In the genomic region with DNA sequence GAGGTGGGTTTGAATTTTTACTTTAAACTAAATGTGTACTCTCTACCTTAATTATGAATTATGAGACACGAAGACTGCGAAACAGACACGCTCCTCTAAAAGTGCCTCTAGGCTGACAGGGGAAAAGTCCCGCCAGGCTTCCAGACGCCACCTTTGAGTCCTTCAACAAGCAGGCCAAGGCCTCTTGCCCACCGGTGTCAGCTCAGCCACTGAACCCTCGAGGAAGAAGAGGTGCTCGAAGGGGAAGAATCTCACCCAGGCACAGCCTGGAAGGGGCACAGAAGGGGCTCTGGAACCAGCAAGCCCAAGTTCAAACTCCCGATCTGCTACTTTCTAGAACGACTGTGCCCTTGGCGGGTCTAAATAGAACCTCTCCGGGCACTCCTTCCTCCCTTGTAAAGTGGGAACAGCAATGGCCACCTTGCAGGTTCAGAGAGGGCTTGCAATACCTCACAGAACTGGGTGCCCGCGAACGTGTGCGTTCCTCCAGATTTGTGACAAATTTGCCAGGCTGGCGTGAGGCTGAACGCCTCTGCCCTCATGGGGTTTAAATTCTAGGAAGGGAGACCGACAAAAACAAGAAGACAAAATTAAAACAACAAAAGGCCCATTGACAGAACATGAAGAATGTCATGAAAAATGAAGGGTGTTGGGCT, we compare ENCODE assay signal across 9 cellular contexts.
DNase-seq lines count a peak whose midpoint lies in the region; TF ChIP-seq lines count a peak whose summit lies in the region.
"Had no signal": no experiment of that assay in that cellular context is flagged by ENCODE, and none has a peak within 500 bp of the region (broad histone marks: within the 10 kb centered on the region; RNA-seq: fewer than 3 reads in every experiment).

No MANE protein-coding gene starts in this region.

- H3K36me3 ChIP-seq in HUES48 (ENCODE audit: control insufficient read depth, insufficient read depth, low read length) (no peaks in the 10 kb centered on the region), muscle layer of colon (ENCODE audit: insufficient read depth, low read length) (no peaks in the 10 kb centered on the region)

- no peaks in the 10 kb centered on the region for H3K9me3 ChIP-seq in HUES48 (ENCODE audit: control insufficient read depth, insufficient read depth, low read length)
- H3K9me3 ChIP-seq in muscle layer of colon (ENCODE audit: low read length): no peaks in the 10 kb centered on the region

- H3K27ac ChIP-seq in 22Rv1: peak overlapping the region; percentile 49
- H3K27ac ChIP-seq in HUES48 (ENCODE audit: low read depth, low read length): no peak overlapping the region
- peak overlapping the region; percentile 86 for H3K27ac ChIP-seq in muscle layer of colon (ENCODE audit: low read depth, low read length)

- DNase-seq in cardiac fibroblast (ENCODE audit: low read depth in 2 of 2) (no peak), mucosa of gallbladder (ENCODE audit: low spot score) (no peak)
- DNase-seq in activated effector memory CD4-positive, alpha-beta T cell treated with Interleukin-2 at 50 U/mL for 16 hours: no peak
- DNase-seq in stimulated activated CD4-positive, alpha-beta T cell treated with anti-CD3 and anti-CD28 coated beads, Interleukin-4, amount 100 ng/mL, for 1 hour: no peak
- DNase-seq in NK-92 treated with Interleukin-12 subunit alpha and Interleukin-12 subunit beta, amount 100 ng/mL, for 24 hours (lab: John Stamatoyannopoulos, UW): no peak
- DNase-seq: NCI-H1105 had no signal

- H3K9ac ChIP-seq in HUES48 (ENCODE audit: low read depth, low read length) (no peak overlapping the region), muscle layer of colon (ENCODE audit: low read length) (peak overlapping the region; percentile 65)

- peaks cover 4% of the 10 kb centered on the region; the same call in 1 of the 2 replicates for H3K27me3 ChIP-seq in HUES48 (ENCODE audit: control insufficient read depth, insufficient read depth, low read length)
- H3K27me3 ChIP-seq in muscle layer of colon (ENCODE audit: control insufficient read depth in 1 of 2, insufficient read depth in 2 of 2, low read length in 2 of 2): no peaks in the 10 kb centered on the region

- TF ChIP-seq CTCF in 22Rv1 (IDR thresholded peaks at IDR 0.05) (no peak), cardiac fibroblast (IDR thresholded peaks at IDR 0.05; ENCODE audit: low read depth, low read length) (no peak)

- peaks cover 40% of the 10 kb centered on the region for H3K4me1 ChIP-seq in HUES48 (ENCODE audit: control insufficient read depth, insufficient read depth, low read length)
- peaks cover 36% of the 10 kb centered on the region for H3K4me1 ChIP-seq in muscle layer of colon (ENCODE audit: insufficient read depth, low read length)

- H3K4me3 ChIP-seq in HUES48 (ENCODE audit: low read depth, low read length): peak overlapping the region; percentile 73
- peak overlapping the region; percentile 65 to 68 for H3K4me3 ChIP-seq in cardiac fibroblast (replicated peaks in 1 of 2; ENCODE audit: low read depth in 2 of 2, low read length in 2 of 2)
- peak overlapping the region; percentile 70 to 72 for H3K4me3 ChIP-seq in muscle layer of colon (ENCODE audit: low read depth in 1 of 2, low read length in 2 of 2)
